In genomic region chr5:57780306-57780958, GRCh38 we compare ENCODE assay signal across 14 cellular contexts.
DNase-seq lines count a peak whose midpoint lies in the region; ATAC-seq and TF ChIP-seq lines count a peak whose summit lies in the region.
"Had no signal": no experiment of that assay in that cellular context is flagged by ENCODE, and none has a peak within 500 bp of the region (broad histone marks: within the 10 kb centered on the region; RNA-seq: fewer than 3 reads in every experiment).

No MANE protein-coding gene starts in this region.

- H3K27ac ChIP-seq in RWPE1: peak overlapping the region; percentile 43; the same call in 1 of the 2 replicates
- H3K27ac ChIP-seq: neutrophil, SK-N-MC, VCaP had no signal

- no peaks in the 10 kb centered on the region for H3K36me3 Mint-ChIP-seq in stimulated activated memory B cell treated with anti-CD40 and anti-IgM and Interleukin-4, amounts not matched to agents 10 μg/mL and 1 μg/mL and 100 μg/mL, for 72 hours

- H3K9me3 Mint-ChIP-seq in stimulated activated memory B cell treated with anti-CD40 and anti-IgM and Interleukin-4, amounts not matched to agents 10 μg/mL and 1 μg/mL and 100 μg/mL, for 72 hours: no peaks in the 10 kb centered on the region

- H3K27ac Mint-ChIP-seq in stimulated activated memory B cell treated with anti-CD40 and anti-IgM and Interleukin-4, amounts not matched to agents 10 μg/mL and 1 μg/mL and 100 μg/mL, for 72 hours: no peak overlapping the region

- POLR2A ChIA-PET in RWPE1 (lab: Yijun Ruan, JAX; ENCODE audit: low non-redundant PET): no interaction called here

- H3K27me3 Mint-ChIP-seq in stimulated activated memory B cell treated with anti-CD40 and anti-IgM and Interleukin-4, amounts not matched to agents 10 μg/mL and 1 μg/mL and 100 μg/mL, for 72 hours: no peaks in the 10 kb centered on the region

- TF ChIP-seq CTCF in AG10803 (conservative IDR thresholded peaks at IDR 0.05; ENCODE audit: low read length) (no peak), RWPE1 (conservative IDR thresholded peaks at IDR 0.05; ENCODE audit: low read depth) (no peak)

- peak; percentile 19 for ATAC-seq in Right ventricle myocardium superior (ENCODE audit: poor library complexity)
- ATAC-seq in GM21825 (IDR thresholded peaks at IDR 0.05; ENCODE audit: unreplicated experiment): no peak
- no peak for ATAC-seq in stimulated activated memory B cell treated with anti-CD40 and anti-IgM and Interleukin-4, amounts not matched to agents 10 μg/mL and 1 μg/mL and 100 μg/mL, for 72 hours
- ATAC-seq: left colon had no signal

- CTCF ChIA-PET in RWPE1 (lab: Yijun Ruan, JAX): interaction anchor here (1.3 kb wide), 1 partner anchor 680 kb away, joined by 17 read pairs; the partner anchor contains the start of gene PLK2

- H3K4me3 Mint-ChIP-seq in stimulated activated memory B cell treated with anti-CD40 and anti-IgM and Interleukin-4, amounts not matched to agents 10 μg/mL and 1 μg/mL and 100 μg/mL, for 72 hours: no peak overlapping the region

- DNase-seq in AG10803 (ENCODE audit: low read depth) (peak; percentile 39), RWPE1 (ENCODE audit: low spot score) (no peak), Right ventricle myocardium superior (peak; percentile 38), mucosa of gallbladder (ENCODE audit: low spot score) (peak; percentile 10), NAMALWA (ENCODE audit: low spot score) (no peak), HT-29 (ENCODE audit: low spot score) (no peak)
- DNase-seq: activated CD8-positive, alpha-beta memory T cell treated with anti-CD3 and anti-CD28 coated beads, Interleukin-2, amount 50 U/mL, for 4 hours; left colon had no signal

- intact Hi-C loops in Right ventricle myocardium superior (cut with DNase I): loop anchor here (5.0 to 10.0 kb wide), 2 partner anchors 102 to 476 kb away; no protein-coding TSS in a partner anchor

- no peak overlapping the region for H3K4me3 ChIP-seq in AG10803 (ENCODE audit: low read length)
- H3K4me3 ChIP-seq: SK-N-MC, vagina had no signal

- no peaks in the 10 kb centered on the region for H3K4me1 Mint-ChIP-seq in stimulated activated memory B cell treated with anti-CD40 and anti-IgM and Interleukin-4, amounts not matched to agents 10 μg/mL and 1 μg/mL and 100 μg/mL, for 72 hours

Comparison
In these comparisons a context has a peak if more than half of its experiments do, and no peak if none do; other contexts are left out.
1. DNase-seq: peak in AG10803 (single experiment), Right ventricle myocardium superior (single experiment) and mucosa of gallbladder (single experiment); none in RWPE1 (single experiment), NAMALWA (single experiment) and HT-29 (single experiment).